Comparison of ENCODE assay signal across 1 cellular context in genomic region chr1:205545001-205545919, GRCh38.
A peak's percentile ranks its signal among the peaks of the same experiment; 100 is the strongest.
TF ChIP-seq lines count a peak whose summit lies in the region.

No MANE protein-coding gene starts in this region.

TF ChIP-seq in K562, 482 proteins besides CTCF, POLR2A, EP300 and RAD21:
- peak; percentile 91 for TF ChIP-seq ATF7 (IDR thresholded peaks at IDR 0.05)
- peak; percentile 84; the same call in 1 of the 2 replicates for TF ChIP-seq KLF13 (tag; IDR thresholded peaks at IDR 0.05; ENCODE audit: borderline replicate concordance, low read depth)
- TF ChIP-seq ZC3H11A (IDR thresholded peaks at IDR 0.05; ENCODE audit: low read depth, low read length), result no peak
- no peak for TF ChIP-seq E4F1 (CRISPR knock-in tag; IDR thresholded peaks at IDR 0.05; ENCODE audit: borderline replicate concordance)
- TF ChIP-seq ZNF407 (IDR thresholded peaks at IDR 0.05; ENCODE audit: low read depth), result no peak
- TF ChIP-seq HDAC1 (IDR thresholded peaks at IDR 0.05), result 0 out of 4 replicates have a peak, but pooled peaks of 1 of the 2 experiments have one; percentile 14
- TF ChIP-seq GTF3C2 (IDR thresholded peaks at IDR 0.05; ENCODE audit: borderline replicate concordance, extremely low read depth, insufficient read length), result peak; percentile 13
- peak; percentile 92 for TF ChIP-seq CREM (IDR thresholded peaks at IDR 0.05; ENCODE audit: low read depth)
- TF ChIP-seq MTA1 (IDR thresholded peaks at IDR 0.05; ENCODE audit: borderline replicate concordance), result peak; percentile 82
- TF ChIP-seq ZNF696 (CRISPR knock-in tag; conservative IDR thresholded peaks at IDR 0.05), result no peak
- peak; percentile 64 for TF ChIP-seq ATF1 (CRISPR knock-in tag; IDR thresholded peaks at IDR 0.05)
- TF ChIP-seq ATF1 (tag; IDR thresholded peaks at IDR 0.05), result peak; percentile 57
- peak; percentile 52 for TF ChIP-seq CBFA2T3 (IDR thresholded peaks at IDR 0.05)
- peak; percentile 65 for TF ChIP-seq CREB1 (IDR thresholded peaks at IDR 0.05)
- peak; percentile 32; the same call in 1 of the 2 replicates for TF ChIP-seq CREB1 (CRISPR knock-in tag; IDR thresholded peaks at IDR 0.05)
- peak in 1 of 3 experiments; percentile 9 for TF ChIP-seq YY1 (IDR thresholded peaks at IDR 0.05; ENCODE audit: borderline replicate concordance in 1 of 3, control insufficient read depth in 1 of 3, extremely low read depth in 1 of 3, insufficient read depth in 3 of 3, insufficient read length in 1 of 3, insufficient replicate concordance in 2 of 3, low read depth in 1 of 3, low read length in 2 of 3)
- TF ChIP-seq ATF3 (IDR thresholded peaks at IDR 0.05), result peak; percentile 76
- TF ChIP-seq ATF3 (CRISPR knock-in tag; conservative IDR thresholded peaks at IDR 0.05), result no peak
- TF ChIP-seq HCFC1 (IDR thresholded peaks at IDR 0.05; ENCODE audit: low read depth, low read length), result 0 out of 2 replicates have a peak, but pooled peaks have one; percentile 31
- TF ChIP-seq NRF1 (conservative IDR thresholded peaks at IDR 0.05 in 1 of 2, IDR thresholded peaks at IDR 0.05 in 1 of 2), result peak; percentile 36 to 50; a peak in 3 of 4 replicates
- TF ChIP-seq ZKSCAN1 (IDR thresholded peaks at IDR 0.05; ENCODE audit: low read depth, low read length), result no peak
- 0 out of 2 replicates have a peak, but pooled peaks have one; percentile 14 for TF ChIP-seq JUND (IDR thresholded peaks at IDR 0.05; ENCODE audit: borderline replicate concordance, low read depth, low read length)
- no peak for TF ChIP-seq JUND (tag; IDR thresholded peaks at IDR 0.05; ENCODE audit: borderline replicate concordance, low read depth, low read length)
